In the genomic region with DNA sequence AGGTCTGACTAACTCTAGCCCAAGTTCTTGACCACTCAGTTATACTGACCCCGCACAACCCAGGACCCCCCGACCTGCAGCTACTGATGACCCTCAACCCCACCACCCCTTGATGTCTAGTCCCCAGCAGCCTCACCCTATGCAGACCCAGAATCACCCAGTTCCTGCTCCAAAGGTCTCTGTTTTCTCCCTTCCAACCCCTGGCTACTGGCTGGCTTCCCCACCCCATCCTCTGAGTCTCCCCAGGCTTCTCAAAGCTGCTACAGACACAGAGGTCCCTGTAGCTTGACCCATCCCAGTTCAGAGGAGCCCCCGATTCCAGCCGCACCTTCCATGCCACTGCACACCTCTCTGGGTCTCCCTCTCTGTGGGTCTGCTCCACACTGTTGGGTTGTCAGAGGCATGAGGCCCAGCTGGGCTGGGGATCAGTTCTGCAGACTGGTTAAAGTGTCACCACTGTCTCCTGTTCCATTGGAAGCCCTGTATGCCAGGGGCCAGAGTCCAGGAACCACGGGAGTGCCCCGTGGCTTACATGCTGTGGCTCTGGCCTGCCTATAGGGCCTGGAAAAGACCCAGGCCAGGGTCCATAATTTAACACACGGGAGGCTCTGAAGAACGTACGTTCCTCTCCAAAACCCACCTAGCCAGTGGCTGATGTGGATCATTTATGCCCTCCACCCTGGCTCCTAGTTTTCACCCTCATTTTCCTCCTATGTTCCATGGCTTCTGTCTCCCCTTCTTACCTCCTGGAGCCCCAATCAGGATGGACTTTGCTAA, we compare ENCODE assay signal across 1 cellular context.
TF ChIP-seq lines count a peak whose summit lies in the region.

No MANE protein-coding gene starts in this region.

TF ChIP-seq in HepG2, 621 proteins besides CTCF, POLR2A, EP300 and RAD21 (continued from another document and continues in another):
- TF ChIP-seq HBP1 (CRISPR knock-in tag; IDR thresholded peaks at IDR 0.05; ENCODE audit: low read depth) (no peak), MTERF4 (CRISPR knock-in tag; IDR thresholded peaks at IDR 0.05) (no peak), RARG (CRISPR knock-in tag; IDR thresholded peaks at IDR 0.05; ENCODE audit: low read depth) (0 out of 2 replicates have a peak, but pooled peaks have one; percentile 59), ZNF446 (CRISPR knock-in tag; IDR thresholded peaks at IDR 0.05) (no peak), FOXA1 (IDR thresholded peaks at IDR 0.05) (no peak), FOXA1 (CRISPR knock-in tag; IDR thresholded peaks at IDR 0.05) (0 out of 2 replicates have a peak, but pooled peaks have one; percentile 10), DNMT3B (CRISPR knock-in tag; conservative IDR thresholded peaks at IDR 0.05) (no peak), ZNF256 (CRISPR knock-in tag; conservative IDR thresholded peaks at IDR 0.05) (0 out of 2 replicates have a peak, but pooled peaks have one; percentile 45), ARNT (IDR thresholded peaks at IDR 0.05) (no peak), SSRP1 (CRISPR knock-in tag; IDR thresholded peaks at IDR 0.05) (no peak), RNF219 (CRISPR knock-in tag; IDR thresholded peaks at IDR 0.05) (no peak), MXI1 (IDR thresholded peaks at IDR 0.05; ENCODE audit: borderline replicate concordance, low read depth, low read length) (peak; percentile 86; the same call in 2 of the 3 replicates), ZNF556 (CRISPR knock-in tag; IDR thresholded peaks at IDR 0.05; ENCODE audit: borderline replicate concordance) (peak; percentile 95), FOSL2 (CRISPR knock-in tag; IDR thresholded peaks at IDR 0.05) (peak; percentile 43), IKZF5 (CRISPR knock-in tag; IDR thresholded peaks at IDR 0.05) (peak; percentile 92), ZBTB1 (CRISPR knock-in tag; IDR thresholded peaks at IDR 0.05; ENCODE audit: borderline replicate concordance) (no peak), ZZZ3 (CRISPR knock-in tag; IDR thresholded peaks at IDR 0.05; ENCODE audit: borderline replicate concordance) (peak; percentile 87; the same call in 1 of the 2 replicates), ZGPAT (CRISPR knock-in tag; IDR thresholded peaks at IDR 0.05) (peak; percentile 94), ZBTB7B (CRISPR knock-in tag; IDR thresholded peaks at IDR 0.05) (0 out of 2 replicates have a peak, but pooled peaks have one; percentile 50), ARNT2 (CRISPR knock-in tag; IDR thresholded peaks at IDR 0.05; ENCODE audit: low read depth) (peak; percentile 72; the same call in 1 of the 2 replicates), EZH2 (conservative IDR thresholded peaks at IDR 0.05; ENCODE audit: low read depth, low read length) (no peak), MNT (IDR thresholded peaks at IDR 0.05) (0 out of 2 replicates have a peak, but pooled peaks have one; percentile 32), ZNF724P (CRISPR knock-in tag; IDR thresholded peaks at IDR 0.05; ENCODE audit: borderline replicate concordance) (peak; percentile 86), TSC22D2 (CRISPR knock-in tag; IDR thresholded peaks at IDR 0.05; ENCODE audit: borderline replicate concordance) (peak; percentile 58; the same call in 1 of the 2 replicates), ZNF772 (CRISPR knock-in tag; IDR thresholded peaks at IDR 0.05) (peak; percentile 91), AGO2 (optimal IDR thresholded peaks at IDR 0.05; ENCODE audit: low read depth, low read length) (no peak), MXD3 (CRISPR knock-in tag; IDR thresholded peaks at IDR 0.05) (peak; percentile 80), CEBPB (IDR thresholded peaks at IDR 0.05; ENCODE audit: borderline replicate concordance, low read depth, low read length) (no peak), NONO (IDR thresholded peaks at IDR 0.05) (no peak), NONO (CRISPR knock-in tag; conservative IDR thresholded peaks at IDR 0.05) (peak; percentile 80), CHD4 (IDR thresholded peaks at IDR 0.05; ENCODE audit: borderline replicate concordance, low read length) (no peak), MYNN (CRISPR knock-in tag; IDR thresholded peaks at IDR 0.05; ENCODE audit: low read depth) (peak; percentile 54; the same call in 1 of the 2 replicates), ZMYM2 (CRISPR knock-in tag; IDR thresholded peaks at IDR 0.05) (peak; percentile 54; the same call in 1 of the 2 replicates), SRF (IDR thresholded peaks at IDR 0.05; ENCODE audit: low read depth, low read length) (no peak), ZNF782 (CRISPR knock-in tag; IDR thresholded peaks at IDR 0.05; ENCODE audit: borderline replicate concordance) (peak; percentile 80; the same call in 1 of the 2 replicates), PAX8 (CRISPR knock-in tag; IDR thresholded peaks at IDR 0.05; ENCODE audit: borderline replicate concordance) (peak; percentile 64; the same call in 1 of the 2 replicates), BCL6 (CRISPR knock-in tag; IDR thresholded peaks at IDR 0.05) (0 out of 2 replicates have a peak, but pooled peaks have one; percentile 68), ZNF326 (CRISPR knock-in tag; IDR thresholded peaks at IDR 0.05; ENCODE audit: borderline replicate concordance) (no peak)
- TF ChIP-seq, protein P1, sequence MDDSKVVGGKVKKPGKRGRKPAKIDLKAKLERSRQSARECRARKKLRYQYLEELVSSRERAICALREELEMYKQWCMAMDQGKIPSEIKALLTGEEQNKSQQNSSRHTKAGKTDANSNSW (CRISPR knock-in tag; IDR thresholded peaks at IDR 0.05; ENCODE audit: borderline replicate concordance): peak; percentile 53; the same call in 1 of the 2 replicates
- TF ChIP-seq, protein P2, sequence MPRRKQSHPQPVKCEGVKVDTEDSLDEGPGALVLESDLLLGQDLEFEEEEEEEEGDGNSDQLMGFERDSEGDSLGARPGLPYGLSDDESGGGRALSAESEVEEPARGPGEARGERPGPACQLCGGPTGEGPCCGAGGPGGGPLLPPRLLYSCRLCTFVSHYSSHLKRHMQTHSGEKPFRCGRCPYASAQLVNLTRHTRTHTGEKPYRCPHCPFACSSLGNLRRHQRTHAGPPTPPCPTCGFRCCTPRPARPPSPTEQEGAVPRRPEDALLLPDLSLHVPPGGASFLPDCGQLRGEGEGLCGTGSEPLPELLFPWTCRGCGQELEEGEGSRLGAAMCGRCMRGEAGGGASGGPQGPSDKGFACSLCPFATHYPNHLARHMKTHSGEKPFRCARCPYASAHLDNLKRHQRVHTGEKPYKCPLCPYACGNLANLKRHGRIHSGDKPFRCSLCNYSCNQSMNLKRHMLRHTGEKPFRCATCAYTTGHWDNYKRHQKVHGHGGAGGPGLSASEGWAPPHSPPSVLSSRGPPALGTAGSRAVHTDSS (CRISPR knock-in tag; conservative IDR thresholded peaks at IDR 0.05): no peak
- TF ChIP-seq, protein P3, sequence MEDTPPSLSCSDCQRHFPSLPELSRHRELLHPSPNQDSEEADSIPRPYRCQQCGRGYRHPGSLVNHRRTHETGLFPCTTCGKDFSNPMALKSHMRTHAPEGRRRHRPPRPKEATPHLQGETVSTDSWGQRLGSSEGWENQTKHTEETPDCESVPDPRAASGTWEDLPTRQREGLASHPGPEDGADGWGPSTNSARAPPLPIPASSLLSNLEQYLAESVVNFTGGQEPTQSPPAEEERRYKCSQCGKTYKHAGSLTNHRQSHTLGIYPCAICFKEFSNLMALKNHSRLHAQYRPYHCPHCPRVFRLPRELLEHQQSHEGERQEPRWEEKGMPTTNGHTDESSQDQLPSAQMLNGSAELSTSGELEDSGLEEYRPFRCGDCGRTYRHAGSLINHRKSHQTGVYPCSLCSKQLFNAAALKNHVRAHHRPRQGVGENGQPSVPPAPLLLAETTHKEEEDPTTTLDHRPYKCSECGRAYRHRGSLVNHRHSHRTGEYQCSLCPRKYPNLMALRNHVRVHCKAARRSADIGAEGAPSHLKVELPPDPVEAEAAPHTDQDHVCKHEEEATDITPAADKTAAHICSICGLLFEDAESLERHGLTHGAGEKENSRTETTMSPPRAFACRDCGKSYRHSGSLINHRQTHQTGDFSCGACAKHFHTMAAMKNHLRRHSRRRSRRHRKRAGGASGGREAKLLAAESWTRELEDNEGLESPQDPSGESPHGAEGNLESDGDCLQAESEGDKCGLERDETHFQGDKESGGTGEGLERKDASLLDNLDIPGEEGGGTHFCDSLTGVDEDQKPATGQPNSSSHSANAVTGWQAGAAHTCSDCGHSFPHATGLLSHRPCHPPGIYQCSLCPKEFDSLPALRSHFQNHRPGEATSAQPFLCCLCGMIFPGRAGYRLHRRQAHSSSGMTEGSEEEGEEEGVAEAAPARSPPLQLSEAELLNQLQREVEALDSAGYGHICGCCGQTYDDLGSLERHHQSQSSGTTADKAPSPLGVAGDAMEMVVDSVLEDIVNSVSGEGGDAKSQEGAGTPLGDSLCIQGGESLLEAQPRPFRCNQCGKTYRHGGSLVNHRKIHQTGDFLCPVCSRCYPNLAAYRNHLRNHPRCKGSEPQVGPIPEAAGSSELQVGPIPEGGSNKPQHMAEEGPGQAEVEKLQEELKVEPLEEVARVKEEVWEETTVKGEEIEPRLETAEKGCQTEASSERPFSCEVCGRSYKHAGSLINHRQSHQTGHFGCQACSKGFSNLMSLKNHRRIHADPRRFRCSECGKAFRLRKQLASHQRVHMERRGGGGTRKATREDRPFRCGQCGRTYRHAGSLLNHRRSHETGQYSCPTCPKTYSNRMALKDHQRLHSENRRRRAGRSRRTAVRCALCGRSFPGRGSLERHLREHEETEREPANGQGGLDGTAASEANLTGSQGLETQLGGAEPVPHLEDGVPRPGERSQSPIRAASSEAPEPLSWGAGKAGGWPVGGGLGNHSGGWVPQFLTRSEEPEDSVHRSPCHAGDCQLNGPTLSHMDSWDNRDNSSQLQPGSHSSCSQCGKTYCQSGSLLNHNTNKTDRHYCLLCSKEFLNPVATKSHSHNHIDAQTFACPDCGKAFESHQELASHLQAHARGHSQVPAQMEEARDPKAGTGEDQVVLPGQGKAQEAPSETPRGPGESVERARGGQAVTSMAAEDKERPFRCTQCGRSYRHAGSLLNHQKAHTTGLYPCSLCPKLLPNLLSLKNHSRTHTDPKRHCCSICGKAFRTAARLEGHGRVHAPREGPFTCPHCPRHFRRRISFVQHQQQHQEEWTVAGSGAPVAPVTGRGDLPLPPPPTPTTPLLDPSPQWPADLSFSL (CRISPR knock-in tag; IDR thresholded peaks at IDR 0.05): no peak
